Comparison of ENCODE assay signal across 8 cellular contexts in genomic region chr12:131949431-131950181, GRCh38. TPM values are rescaled to one million over a fixed set of nuclear protein-coding genes. Genes with fewer than 3 reads are reported as not detected.
A peak's percentile ranks its signal among the peaks of the same experiment; 100 is the strongest.
DNase-seq lines count a peak whose midpoint lies in the region; ATAC-seq lines count a peak whose summit lies in the region.

Gene EP400, plus strand, starts transcription at chr12:131949942. Its CDS starts 10,678 bp downstream, at chr12:131960620.

- H3K36me3 ChIP-seq in endocrine pancreas (ENCODE audit: control insufficient read depth, insufficient read depth, low read length) (no peaks in the 10 kb centered on the region), mesodermal cell (ENCODE audit: control insufficient read depth, insufficient read depth, low read length) (peaks cover 4% of the 10 kb centered on the region)

- peak; percentile 86 for DNase-seq in COLO829 (ENCODE audit: low spot score)
- DNase-seq in HUDEP-2 (lab: John Stamatoyannopoulos, UW; ENCODE audit: unreplicated experiment in 76 of 76), result peak in 74 of 76 experiments; percentile 20 to 96 (median 86)
- DNase-seq in NOMO-1 treated with DMSO at 0.1 percent for 48 hours (lab: John Stamatoyannopoulos, UW; ENCODE audit: unreplicated experiment), result peak; percentile 88
- DNase-seq in activated CD8-positive, alpha-beta memory T cell treated with anti-CD3 and anti-CD28 coated beads for 48 hours (ENCODE audit: low read depth in 2 of 3, low spot score in 2 of 3), result peak; percentile 88 to 89 (median 89)
- peak; percentile 92 for DNase-seq in stimulated activated CD8-positive, alpha-beta memory T cell treated with anti-CD3 and anti-CD28 coated beads, Interleukin-15, amount 100 ng/mL, for 24 hours (ENCODE audit: low read depth)

- H3K27ac ChIP-seq in mesodermal cell (ENCODE audit: low read depth, low read length, severe bottlenecking), result peak within 1 kb of the TSS; percentile 62

- peak within 1 kb of the TSS; percentile 88 for H3K9ac ChIP-seq in endocrine pancreas (ENCODE audit: control insufficient read depth, insufficient read depth, low read length)

- 3 to 5% methylated on average over 77 to 96 of the region's 97 CpGs for WGBS in mesodermal cell (ENCODE audit: insufficient coverage in 2 of 2), 2 experiments

- ATAC-seq in GM21360 (IDR thresholded peaks at IDR 0.05; ENCODE audit: unreplicated experiment), result peak; percentile 85

- no peaks in the 10 kb centered on the region for H3K27me3 ChIP-seq in endocrine pancreas (ENCODE audit: control insufficient read depth, insufficient read depth, low read length)

- H3K9me3 ChIP-seq in endocrine pancreas (ENCODE audit: control insufficient read depth, low read length) (no peaks in the 10 kb centered on the region), mesodermal cell (ENCODE audit: control insufficient read depth, low read length) (no peaks in the 10 kb centered on the region)

- H3K4me3 ChIP-seq in endocrine pancreas (ENCODE audit: control insufficient read depth, insufficient read depth, low read length) (no peak within 1 kb of the TSS), mesodermal cell (ENCODE audit: extremely low read depth, insufficient read depth, low read length, poor library complexity, severe bottlenecking) (peak within 1 kb of the TSS; percentile 89)

- H3K4me1 ChIP-seq in endocrine pancreas (ENCODE audit: control insufficient read depth, insufficient read depth, low read length), result no peaks in the 10 kb centered on the region
- H3K4me1 ChIP-seq in mesodermal cell (ENCODE audit: control insufficient read depth, insufficient read depth, low read length, poor library complexity, severe bottlenecking), result peaks cover 5% of the 10 kb centered on the region

RNA-seq across cellular contexts. Expression of gene EP400, which starts in this region (rescaled TPM):
- 30.8 TPM for polyA plus RNA-seq in mesodermal cell (2013, experiment 1 of 2)
- 23.7 TPM for polyA plus RNA-seq in mesodermal cell (2013, experiment 2 of 2)
